Comparison of ENCODE assay signal across 8 cellular contexts in genomic region chr2:222318712-222319575, GRCh38. TPM values are rescaled to one million over a fixed set of nuclear protein-coding genes. Genes with fewer than 3 reads are reported as not detected.
DNase-seq lines count a peak whose midpoint lies in the region; ATAC-seq and TF ChIP-seq lines count a peak whose summit lies in the region.

No MANE protein-coding gene starts in this region.

- H3K9me3 Mint-ChIP-seq in Caco-2 (ENCODE audit: unreplicated experiment): no peaks in the 10 kb centered on the region
- no peaks in the 10 kb centered on the region for H3K9me3 Mint-ChIP-seq in stimulated activated naive CD8-positive, alpha-beta T cell treated with anti-CD3 and anti-CD28 coated beads, Interleukin-15, Interleukin-2, amounts not matched to agents 100 ng/mL and 50 ng/mL, for 24 hours

- no peak for TF ChIP-seq POLR2A in body of pancreas (IDR thresholded peaks at IDR 0.05)

- no peaks in the 10 kb centered on the region for H3K4me1 Mint-ChIP-seq in Caco-2 (ENCODE audit: low read depth, unreplicated experiment)
- peaks cover 10% of the 10 kb centered on the region for H3K4me1 Mint-ChIP-seq in stimulated activated naive CD8-positive, alpha-beta T cell treated with anti-CD3 and anti-CD28 coated beads, Interleukin-15, Interleukin-2, amounts not matched to agents 100 ng/mL and 50 ng/mL, for 24 hours (ENCODE audit: low read depth)

- POLR2A ChIA-PET in Caco-2 (lab: Charles Lee): interaction anchor here (0.7 kb wide), 1 partner anchor 301 kb away, joined by 5 read pairs; no protein-coding TSS in a partner anchor

- H3K27me3 Mint-ChIP-seq in Caco-2 (ENCODE audit: insufficient read depth, unreplicated experiment): peaks cover 30% of the 10 kb centered on the region
- peaks cover 67% of the 10 kb centered on the region for H3K27me3 Mint-ChIP-seq in stimulated activated naive CD8-positive, alpha-beta T cell treated with anti-CD3 and anti-CD28 coated beads, Interleukin-15, Interleukin-2, amounts not matched to agents 100 ng/mL and 50 ng/mL, for 24 hours

- H3K4me3 ChIP-seq in Caco-2 (ENCODE audit: low read depth, low read length): peak overlapping the region; percentile 35
- no peak overlapping the region for H3K4me3 ChIP-seq in body of pancreas

- TF ChIP-seq CTCF in Caco-2 (IDR thresholded peaks at IDR 0.05; ENCODE audit: insufficient read depth in 1 of 2, low read depth in 1 of 2, low read length in 1 of 2, severe bottlenecking in 1 of 2, unreplicated experiment in 1 of 2): peak; percentile 22 to 33
- peak in 1 of 7 experiments; percentile 8 for TF ChIP-seq CTCF in body of pancreas (IDR thresholded peaks at IDR 0.05)

- no TSS peak for BruUV-seq in Caco-2 (replicated peaks; lab: Mats Ljungman, UMichigan)

- CTCF ChIA-PET in Caco-2 (lab: Charles Lee): interaction anchor here (0.5 to 1.5 kb wide), 13 partner anchors 16 to 372 kb away, joined by 3 to 16 read pairs (median 4); no protein-coding TSS in a partner anchor

- H3K27me3 ChIP-seq in Caco-2 (replicated peaks; ENCODE audit: control insufficient read depth, insufficient read depth, low read length): peaks cover 3% of the 10 kb centered on the region; the same call in 1 of the 2 replicates
- peaks cover 0 to 7% of the 10 kb centered on the region in 2 donors for H3K27me3 ChIP-seq in body of pancreas

- DNase-seq in Caco-2 (peak in 1 of 2 experiments; percentile 57), NCI-H82 treated with DMSO at 0.1 percent for 48 hours (lab: John Stamatoyannopoulos, UW; ENCODE audit: unreplicated experiment) (peak; percentile 16), body of pancreas (peak in 1 of 4 donors; percentile 12), kidney tubule cell (ENCODE audit: low spot score) (peak; percentile 68), NCI-H774 (lab: John Stamatoyannopoulos, UW) (no peak)

- no peaks in the 10 kb centered on the region for H3K36me3 Mint-ChIP-seq in Caco-2 (ENCODE audit: insufficient read depth, unreplicated experiment)
- H3K36me3 Mint-ChIP-seq in stimulated activated naive CD8-positive, alpha-beta T cell treated with anti-CD3 and anti-CD28 coated beads, Interleukin-15, Interleukin-2, amounts not matched to agents 100 ng/mL and 50 ng/mL, for 24 hours (ENCODE audit: low read depth): no peaks in the 10 kb centered on the region

- H3K4me1 ChIP-seq in Caco-2: peaks cover 12% of the 10 kb centered on the region
- H3K4me1 ChIP-seq in body of pancreas: peaks cover 21% of the 10 kb centered on the region

- no peak overlapping the region for H3K27ac Mint-ChIP-seq in Caco-2 (ENCODE audit: unreplicated experiment)
- H3K27ac Mint-ChIP-seq in stimulated activated naive CD8-positive, alpha-beta T cell treated with anti-CD3 and anti-CD28 coated beads, Interleukin-15, Interleukin-2, amounts not matched to agents 100 ng/mL and 50 ng/mL, for 24 hours: no peak overlapping the region

- no peaks in the 10 kb centered on the region for H3K36me3 ChIP-seq in Caco-2 (ENCODE audit: control insufficient read depth, insufficient read depth, low read length)
- no peaks in the 10 kb centered on the region for H3K36me3 ChIP-seq in body of pancreas (replicated peaks in 1 of 2; ENCODE audit: insufficient read depth in 1 of 2, low read depth in 2 of 2)

- H3K9me3 ChIP-seq in Caco-2: no peaks in the 10 kb centered on the region
- no peaks in the 10 kb centered on the region for H3K9me3 ChIP-seq in body of pancreas

- peak overlapping the region; percentile 79 for H3K4me3 Mint-ChIP-seq in Caco-2 (ENCODE audit: unreplicated experiment)
- H3K4me3 Mint-ChIP-seq in stimulated activated naive CD8-positive, alpha-beta T cell treated with anti-CD3 and anti-CD28 coated beads, Interleukin-15, Interleukin-2, amounts not matched to agents 100 ng/mL and 50 ng/mL, for 24 hours: peak overlapping the region; percentile 78

- WGBS in body of pancreas, 2 donors: 1 to 7% methylated on average over 12 to 73 of the region's 103 CpGs

- peak; percentile 31 for ATAC-seq in GM19043 (IDR thresholded peaks at IDR 0.05; ENCODE audit: low read depth, unreplicated experiment)
- peak; percentile 32 for ATAC-seq in HG03139 (IDR thresholded peaks at IDR 0.05; ENCODE audit: unreplicated experiment)
- ATAC-seq in body of pancreas: peak; percentile 36

- intact Hi-C loops in Caco-2 (cut with micrococcal nuclease; ENCODE audit: unreplicated experiment) (loop anchor here (1.0 to 5.0 kb wide), 6 partner anchors 106 to 294 kb away; partner anchors contain the start of gene SGPP2), body of pancreas (cut with DNase I) (no loop called here)

- no peak overlapping the region for H3K27ac ChIP-seq in body of pancreas

RNA-seq across cellular contexts. Expression of gene PAX3, which starts 20.1 kb away (rescaled TPM):
- total RNA-seq in Caco-2 (2022): not detected in 2 replicates
- not detected for total RNA-seq in body of pancreas
